ENCODE assay signal across 1 cellular context in genomic region chr10:97684358-97684713, GRCh38.
TF ChIP-seq lines count a peak whose summit lies in the region.

No MANE protein-coding gene starts in this region.

TF ChIP-seq in IMR-90, 13 proteins besides CTCF, POLR2A, EP300 and RAD21:
- peak; percentile 25; the same call in 1 of the 2 replicates for TF ChIP-seq CEBPB (IDR thresholded peaks at IDR 0.05; ENCODE audit: low read depth, low read length)
